In genomic region chr1:203625623-203626189, GRCh38 we compare ENCODE assay signal across 8 cellular contexts. TPM values are rescaled to one million over a fixed set of nuclear protein-coding genes. Genes with fewer than 3 reads are reported as not detected.
A peak's percentile ranks its signal among the peaks of the same experiment; 100 is the strongest.
DNase-seq lines count a peak whose midpoint lies in the region; ATAC-seq and TF ChIP-seq lines count a peak whose summit lies in the region.

No MANE protein-coding gene starts in this region.

- H3K27ac Mint-ChIP-seq in H9: peak overlapping the region in 1 of 3 experiments; percentile 81; a peak in 2 of 7 replicates

- H3K4me3 ChIP-seq in foreskin fibroblast (ENCODE audit: low read depth in 1 of 2, low read length in 2 of 2): peak overlapping the region; percentile 74 to 88

- H3K36me3 Mint-ChIP-seq in H9 (ENCODE audit: insufficient read depth in 1 of 3, low read depth in 3 of 3): no peaks in the 10 kb centered on the region

- no peak overlapping the region for H3K18ac ChIP-seq in H9 (ENCODE audit: insufficient read length, low read depth, low read length)

- no peak overlapping the region for H3T11ph ChIP-seq in H9 (ENCODE audit: low read length)

- peak overlapping the region; percentile 96 for H3K4me2 ChIP-seq in H9 (ENCODE audit: insufficient read depth, insufficient read length, low read length)

- no peak overlapping the region for H3K56ac ChIP-seq in H9 (ENCODE audit: insufficient read length, low read depth, low read length)

- H4K20me1 ChIP-seq in H9 (ENCODE audit: control insufficient read depth, insufficient read depth, insufficient read length): peaks cover 3% of the 10 kb centered on the region

- H4K5ac ChIP-seq in H9 (ENCODE audit: insufficient read length, low read depth, low read length): no peak overlapping the region

- peaks cover 29% of the 10 kb centered on the region for H3K27me3 Mint-ChIP-seq in H9 (ENCODE audit: low read depth)

- H2BK12ac ChIP-seq in H9 (ENCODE audit: insufficient read length, low read depth, low read length): no peak overlapping the region

- H3K9ac ChIP-seq in H9 (ENCODE audit: extremely low read depth, insufficient read length, low read length): no peak overlapping the region

- no CpG with 5 or more reads among the region's 7 CpGs for WGBS in H9 (ENCODE audit: extremely low coverage, insufficient read length, low lambda C conversion rate)

- no peaks in the 10 kb centered on the region for H3K79me1 ChIP-seq in H9 (ENCODE audit: insufficient read depth, low read depth, low read length, poor library complexity, severe bottlenecking)

- no peak overlapping the region for H2AK5ac ChIP-seq in H9 (ENCODE audit: insufficient read length, low read length)

- no peak overlapping the region for H3K23ac ChIP-seq in H9 (ENCODE audit: insufficient read length, low read depth, low read length)

- H3K27me3 ChIP-seq in H9 (ENCODE audit: insufficient read depth, low read length): peaks cover 9% of the 10 kb centered on the region; the same call in 1 of the 2 replicates

- H2BK20ac ChIP-seq in H9 (ENCODE audit: low read depth, low read length, poor library complexity, severe bottlenecking): no peak overlapping the region

- no peak overlapping the region for H3K14ac ChIP-seq in H9 (ENCODE audit: insufficient read depth, low read length)

- TF ChIP-seq CTCF in H9 (conservative IDR thresholded peaks at IDR 0.05): no peak
- TF ChIP-seq CTCF in foreskin fibroblast (IDR thresholded peaks at IDR 0.05; ENCODE audit: low read depth, low read length): no peak

- peak overlapping the region; percentile 29 to 97; a peak in 4 of 5 replicates for H3K4me3 Mint-ChIP-seq in H9

- H3K4ac ChIP-seq in H9 (ENCODE audit: low read depth, low read length): no peak overlapping the region

- H2AFZ ChIP-seq in H9 (ENCODE audit: low read length): no peak overlapping the region

- H4K91ac ChIP-seq in H9 (ENCODE audit: insufficient read length, low read depth, low read length): no peak overlapping the region

- peaks cover 56 to 61% of the 10 kb centered on the region in 2 experiments for H3K4me1 Mint-ChIP-seq in H9

- H3K23me2 ChIP-seq in H9 (ENCODE audit: insufficient read length, low read depth, low read length, poor library complexity, severe bottlenecking): peaks cover 26% of the 10 kb centered on the region

- no peak overlapping the region for H2BK5ac ChIP-seq in H9 (ENCODE audit: insufficient read length, low read length)

- H3K9me3 ChIP-seq in H9 (ENCODE audit: control insufficient read depth, low read depth, low read length): no peaks in the 10 kb centered on the region

- H3K4me1 ChIP-seq in H9 (ENCODE audit: insufficient read depth, low read length): peaks cover 10% of the 10 kb centered on the region; the same call in 1 of the 2 replicates

- DNase-seq in Ammon's horn (ENCODE audit: low spot score): peak; percentile 84
- DNase-seq in H9: no peak
- DNase-seq in NOMO-1 (lab: John Stamatoyannopoulos, UW; ENCODE audit: unreplicated experiment in 2 of 2): peak; percentile 63 to 64
- DNase-seq in activated T-helper 9 cell treated with anti-CD3 and anti-CD28 coated beads, Interleukin-2, amount 50 U/mL, for 16 hours (ENCODE audit: low read depth): peak; percentile 34
- DNase-seq in foreskin fibroblast: peak in 1 of 2 donors; percentile 67
- peak in 36 of 56 donors; percentile 10 to 59 (median 36) for DNase-seq in nucleus accumbens (lab: John Stamatoyannopoulos, UW)
- DNase-seq in mesenteric fat pad (ENCODE audit: low spot score): no peak

- H2BK120ac ChIP-seq in H9 (ENCODE audit: low read depth, low read length, poor library complexity, severe bottlenecking): no peak overlapping the region

- no peaks in the 10 kb centered on the region for H3K79me2 ChIP-seq in H9 (ENCODE audit: insufficient read depth, low read length)

- no peak overlapping the region for H4K8ac ChIP-seq in H9 (replicated peaks; ENCODE audit: insufficient read length, low read depth, low read length)

- no peak for ATAC-seq in GM21825 (IDR thresholded peaks at IDR 0.05; ENCODE audit: unreplicated experiment)

- H3K27ac ChIP-seq in H9 (ENCODE audit: insufficient read length, low read depth, low read length): no peak overlapping the region

- no peak overlapping the region for H2BK15ac ChIP-seq in H9 (ENCODE audit: low read depth, low read length)

- no peaks in the 10 kb centered on the region; a peak in 1 of 5 replicates for H3K9me3 Mint-ChIP-seq in H9

RNA-seq across cellular contexts. Expression of gene ATP2B4, which starts 0.9 kb away (rescaled TPM):
- total RNA-seq in H9 (2021): 14.1 and 15.7 TPM in 2 replicates
- total RNA-seq in mesenteric fat pad: 122 TPM

Comparison
In these comparisons a context has a peak if more than half of its experiments do, and no peak if none do; other contexts are left out.
1. DNase-seq: peak in Ammon's horn (single experiment), NOMO-1 (2 of 2), activated T-helper 9 cell treated with anti-CD3 and anti-CD28 coated beads, Interleukin-2, amount 50 U/mL, for 16 hours (single experiment) and nucleus accumbens (36 of 56); none in H9 (single experiment) and mesenteric fat pad (single experiment).